In the genomic region with DNA sequence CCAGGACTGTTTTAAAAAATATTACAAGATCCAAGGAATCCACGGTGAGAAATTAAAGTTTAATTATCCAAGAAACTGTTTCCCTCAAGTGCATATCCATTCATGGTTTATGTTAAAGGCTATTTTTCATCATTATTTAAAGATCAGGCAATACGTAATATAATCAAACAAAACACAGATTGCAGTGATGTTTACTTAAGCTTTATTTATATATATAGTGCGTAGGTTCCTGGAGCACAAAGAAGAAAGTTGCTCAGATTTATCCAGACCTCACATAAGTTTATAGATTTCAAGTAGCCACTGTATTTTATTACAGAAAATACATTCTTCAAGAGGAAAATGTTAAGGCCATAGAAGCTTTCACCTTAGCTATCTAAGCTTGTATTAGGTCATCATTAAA, we compare ENCODE assay signal across 9 cellular contexts.
A peak's percentile ranks its signal among the peaks of the same experiment; 100 is the strongest.
DNase-seq lines count a peak whose midpoint lies in the region; ATAC-seq and TF ChIP-seq lines count a peak whose summit lies in the region.
"Had no signal": no experiment of that assay in that cellular context is flagged by ENCODE, and none has a peak within 500 bp of the region (broad histone marks: within the 10 kb centered on the region; RNA-seq: fewer than 3 reads in every experiment).

No MANE protein-coding gene starts in this region.

- H3K27ac Mint-ChIP-seq in CD4-positive, alpha-beta T cell = peak overlapping the region; percentile 98

- peaks cover 78% of the 10 kb centered on the region for H3K36me3 Mint-ChIP-seq in CD4-positive, alpha-beta T cell (ENCODE audit: low read depth)

- POLR2A ChIA-PET in CD4-positive, alpha-beta T cell (lab: Charles Lee) = interaction anchor here (1.6 to 8.5 kb wide), 7 partner anchors 10 to 46 kb away, joined by 3 to 97 read pairs (median 6); no protein-coding TSS in a partner anchor

- TF ChIP-seq CTCF in CD4-positive, alpha-beta T cell (IDR thresholded peaks at IDR 0.05) = no peak

- H3K4me1 ChIP-seq in neuron (ENCODE audit: insufficient read depth, low read length) = peaks cover 48% of the 10 kb centered on the region

- H3K4me1 Mint-ChIP-seq in CD4-positive, alpha-beta T cell (ENCODE audit: low read depth) = peaks cover 94% of the 10 kb centered on the region

- intact Hi-C loops in CD4-positive, alpha-beta T cell (cut with DNase I, micrococcal nuclease) = loop anchor here in 1 of 2 experiments (1.0 to 2.0 kb wide), 2 partner anchors 16 to 31 kb away; no protein-coding TSS in a partner anchor

- no peak for ATAC-seq in CD4-positive, alpha-beta T cell (ENCODE audit: poor library complexity)
- ATAC-seq in HG02588 (IDR thresholded peaks at IDR 0.05; ENCODE audit: unreplicated experiment) (no peak), GM21529 (IDR thresholded peaks at IDR 0.05; ENCODE audit: unreplicated experiment) (no peak)

- peak overlapping the region; percentile 88 for H3K4me3 Mint-ChIP-seq in CD4-positive, alpha-beta T cell

- DNase-seq in CD4-positive, alpha-beta T cell = no peak
- DNase-seq in MG63 = no peak
- no peak for DNase-seq in GM19240 (ENCODE audit: insufficient read length, low spot score)
- DNase-seq in NCI-H526 (lab: John Stamatoyannopoulos, UW) = no peak
- DNase-seq: NCI-H187 had no signal

- peaks cover 47% of the 10 kb centered on the region for H3K36me3 ChIP-seq in MG63
- H3K36me3 ChIP-seq in neuron (ENCODE audit: insufficient read depth, low read length) = no peaks in the 10 kb centered on the region

- H3K4me3 ChIP-seq in MG63 (peak overlapping the region; percentile 58), neuron (ENCODE audit: low read length) (no peak overlapping the region)

- CTCF ChIA-PET in CD4-positive, alpha-beta T cell (lab: Charles Lee) = interaction anchor here (1.0 to 1.5 kb wide), 4 partner anchors 10 to 47 kb away, joined by 3 to 4 read pairs (median 3); no protein-coding TSS in a partner anchor

- peak overlapping the region; percentile 82 for H3K27ac ChIP-seq in CD4-positive, alpha-beta T cell (ENCODE audit: low read depth, low read length)
- peak overlapping the region; percentile 63 for H3K27ac ChIP-seq in cingulate gyrus (ENCODE audit: low read depth, low read length)

- H3K9me3 Mint-ChIP-seq in CD4-positive, alpha-beta T cell = no peaks in the 10 kb centered on the region

- H3K9me3 ChIP-seq in CD4-positive, alpha-beta T cell (ENCODE audit: control insufficient read depth, low read length) = no peaks in the 10 kb centered on the region
- H3K9me3 ChIP-seq in MG63 (no peaks in the 10 kb centered on the region), neuron (ENCODE audit: low read length) (peaks cover 2% of the 10 kb centered on the region)

- peak overlapping the region; percentile 31 for H2AFZ ChIP-seq in neuron (ENCODE audit: low read depth, low read length)

- H3K27me3 ChIP-seq in CD4-positive, alpha-beta T cell (ENCODE audit: control insufficient read depth, insufficient read depth, low read length) = no peaks in the 10 kb centered on the region
- H3K27me3 ChIP-seq in MG63 = no peaks in the 10 kb centered on the region
- H3K27me3 ChIP-seq in neuron (ENCODE audit: insufficient read depth, low read length) = no peaks in the 10 kb centered on the region

- H3K27me3 Mint-ChIP-seq in CD4-positive, alpha-beta T cell = no peaks in the 10 kb centered on the region
